ENCODE assay signal across 17 cellular contexts in genomic region chr6:148817689-148818088, GRCh38.
"Had no signal": no experiment of that assay in that cellular context is flagged by ENCODE, and none has a peak within 500 bp of the region (broad histone marks: within the 10 kb centered on the region; RNA-seq: fewer than 3 reads in every experiment).

No MANE protein-coding gene starts in this region.

- H3K9me3 ChIP-seq: ovary, right lobe of liver, upper lobe of left lung had no signal

- H3K4me2 ChIP-seq: smooth muscle cell had no signal

- FAIRE-seq: colon had no signal

- H3K36me3 ChIP-seq: ovary, right lobe of liver, upper lobe of left lung had no signal

- H3K4me3 Mint-ChIP-seq: activated CD8-positive, alpha-beta T cell treated with anti-CD3 and anti-CD28 coated beads, Interleukin-2, amount 10 ng/mL, durations not matched to agents 7 days and 5 days; activated T-cell treated with anti-CD3 and anti-CD28 coated beads, Interleukin-2, amount 50 U/mL, for 72 hours; stimulated activated naive CD8-positive, alpha-beta T cell treated with anti-CD3 and anti-CD28 coated beads, Interleukin-15, Interleukin-2, amounts not matched to agents 100 ng/mL and 50 ng/mL, for 24 hours had no signal

- DNase-seq: activated CD4-positive, alpha-beta T cell treated with anti-CD3 and anti-CD28 coated beads for 4 hours; activated CD8-positive, alpha-beta memory T cell treated with anti-CD3 and anti-CD28 coated beads, Interleukin-2, amount 50 U/mL, for 4 hours; activated CD8-positive, alpha-beta T cell treated with anti-CD3 and anti-CD28 coated beads, Interleukin-2, amount 10 ng/mL, durations not matched to agents 7 days and 5 days; activated gamma-delta T cell; activated T-cell treated with anti-CD3 and anti-CD28 coated beads, Interleukin-2, amount 50 U/mL, for 72 hours; islet precursor cell; midbrain; ovary; right lobe of liver; upper lobe of left lung had no signal

- H3K4me1 ChIP-seq: upper lobe of left lung had no signal

- H3K4me3 ChIP-seq: lung, ovary, right lobe of liver, smooth muscle cell, upper lobe of left lung had no signal

- H3K27me3 ChIP-seq: ovary, right lobe of liver had no signal

- H3K27me3 Mint-ChIP-seq: stimulated activated naive CD8-positive, alpha-beta T cell treated with anti-CD3 and anti-CD28 coated beads, Interleukin-15, Interleukin-2, amounts not matched to agents 100 ng/mL and 50 ng/mL, for 24 hours had no signal

- H3K27ac Mint-ChIP-seq: activated CD8-positive, alpha-beta T cell treated with anti-CD3 and anti-CD28 coated beads, Interleukin-2, amount 10 ng/mL, durations not matched to agents 7 days and 5 days; activated naive CD4-positive, alpha-beta T cell treated with anti-CD3 and anti-CD28 coated beads, Interleukin-2, amount 50 U/mL, for 72 hours; activated T-cell treated with anti-CD3 and anti-CD28 coated beads, Interleukin-2, amount 50 U/mL, for 72 hours; stimulated activated naive CD8-positive, alpha-beta T cell treated with anti-CD3 and anti-CD28 coated beads, Interleukin-15, Interleukin-2, amounts not matched to agents 100 ng/mL and 50 ng/mL, for 24 hours had no signal

- ATAC-seq: activated CD8-positive, alpha-beta T cell treated with anti-CD3 and anti-CD28 coated beads, Interleukin-2, amount 10 ng/mL, durations not matched to agents 7 days and 5 days; activated naive CD4-positive, alpha-beta T cell treated with anti-CD3 and anti-CD28 coated beads, Interleukin-2, amount 50 U/mL, for 72 hours; activated T-cell treated with anti-CD3 and anti-CD28 coated beads, Interleukin-2, amount 50 U/mL, for 72 hours; esophagus mucosa had no signal

- H3K27ac ChIP-seq: ovary, right lobe of liver, upper lobe of left lung, VCaP had no signal
